In genomic region chr5:177111720-177112394, GRCh38 we compare ENCODE assay signal across 1 cellular context.
A peak's percentile ranks its signal among the peaks of the same experiment; 100 is the strongest.
TF ChIP-seq lines count a peak whose summit lies in the region.

No MANE protein-coding gene starts in this region.

TF ChIP-seq in GM12878, 131 proteins besides CTCF, POLR2A, EP300 and RAD21 (continues in another document):
- no peak for TF ChIP-seq HDAC6 (IDR thresholded peaks at IDR 0.05; ENCODE audit: unreplicated experiment)
- no peak for TF ChIP-seq NKRF (conservative IDR thresholded peaks at IDR 0.05)
- no peak for TF ChIP-seq TAF1 (IDR thresholded peaks at IDR 0.05; ENCODE audit: borderline replicate concordance, low read depth, low read length)
- TF ChIP-seq POU2F2 (IDR thresholded peaks at IDR 0.05; ENCODE audit: borderline replicate concordance, low read depth, low read length) = no peak
- no peak for TF ChIP-seq WRNIP1 (IDR thresholded peaks at IDR 0.05; ENCODE audit: borderline replicate concordance, low read depth, low read length)
- no peak for TF ChIP-seq SMAD1 (IDR thresholded peaks at IDR 0.05; ENCODE audit: low read depth, partially characterized antibody)
- no peak for TF ChIP-seq BCL3 (IDR thresholded peaks at IDR 0.05; ENCODE audit: borderline replicate concordance, insufficient read depth, low read depth, low read length, poor library complexity, severe bottlenecking)
- no peak for TF ChIP-seq ETV6 (conservative IDR thresholded peaks at IDR 0.05 in 1 of 2, IDR thresholded peaks at IDR 0.05 in 1 of 2; ENCODE audit: borderline replicate concordance in 1 of 2, low read depth in 1 of 2)
- TF ChIP-seq RELA (IDR thresholded peaks at IDR 0.05; ENCODE audit: borderline replicate concordance, partially characterized antibody) = peak; percentile 64
- TF ChIP-seq MXI1 (IDR thresholded peaks at IDR 0.05; ENCODE audit: low read depth, low read length) = no peak
- no peak for TF ChIP-seq POLR2AphosphoS2 (IDR thresholded peaks at IDR 0.05; ENCODE audit: low read depth, low read length)
- TF ChIP-seq ASH2L (IDR thresholded peaks at IDR 0.05; ENCODE audit: borderline replicate concordance, low read depth) = no peak
- TF ChIP-seq GATAD2B (conservative IDR thresholded peaks at IDR 0.05; ENCODE audit: low read depth) = peak; percentile 45; the same call in 1 of the 2 replicates
- TF ChIP-seq PKNOX1 (IDR thresholded peaks at IDR 0.05) = no peak
- no peak for TF ChIP-seq KDM1A (IDR thresholded peaks at IDR 0.05; ENCODE audit: borderline replicate concordance)
- no peak for TF ChIP-seq EED (IDR thresholded peaks at IDR 0.05; ENCODE audit: low read depth)
- TF ChIP-seq ZNF592 (IDR thresholded peaks at IDR 0.05) = no peak
- TF ChIP-seq PRDM15 (CRISPR knock-in tag; IDR thresholded peaks at IDR 0.05) = no peak
- no peak for TF ChIP-seq RELB (IDR thresholded peaks at IDR 0.05; ENCODE audit: low read depth)
- TF ChIP-seq SIN3A (IDR thresholded peaks at IDR 0.05; ENCODE audit: low read depth, low read length) = no peak
- TF ChIP-seq SUZ12 (IDR thresholded peaks at IDR 0.05; ENCODE audit: unreplicated experiment) = no peak
- no peak for TF ChIP-seq MYC (IDR thresholded peaks at IDR 0.05; ENCODE audit: insufficient read depth, insufficient read length, insufficient replicate concordance, low read length, severe bottlenecking)
- 0 out of 2 replicates have a peak, but pooled peaks have one; percentile 14 for TF ChIP-seq IRF3 (IDR thresholded peaks at IDR 0.05)
- TF ChIP-seq MEF2B (IDR thresholded peaks at IDR 0.05; ENCODE audit: partially characterized antibody, poor library complexity, severe bottlenecking) = no peak
- TF ChIP-seq IKZF2 (IDR thresholded peaks at IDR 0.05) = no peak
- no peak for TF ChIP-seq NFXL1 (IDR thresholded peaks at IDR 0.05; ENCODE audit: borderline replicate concordance)
- 0 out of 2 replicates have a peak, but pooled peaks have one; percentile 37 for TF ChIP-seq RB1 (IDR thresholded peaks at IDR 0.05; ENCODE audit: borderline replicate concordance)
- 0 out of 2 replicates have a peak, but pooled peaks have one; percentile 25 for TF ChIP-seq HDGF (IDR thresholded peaks at IDR 0.05)
- TF ChIP-seq TARDBP (IDR thresholded peaks at IDR 0.05; ENCODE audit: borderline replicate concordance) = no peak
- no peak for TF ChIP-seq BMI1 (IDR thresholded peaks at IDR 0.05; ENCODE audit: borderline replicate concordance)
- TF ChIP-seq E2F4 (IDR thresholded peaks at IDR 0.05; ENCODE audit: low read depth, low read length) = no peak
- TF ChIP-seq STAT1 (conservative IDR thresholded peaks at IDR 0.05) = no peak
- TF ChIP-seq FOXK2 (IDR thresholded peaks at IDR 0.05) = no peak
- no peak for TF ChIP-seq MYB (IDR thresholded peaks at IDR 0.05; ENCODE audit: borderline replicate concordance, low read depth, low read length)
- no peak for TF ChIP-seq ZNF622 (IDR thresholded peaks at IDR 0.05)
- no peak for TF ChIP-seq E2F8 (IDR thresholded peaks at IDR 0.05; ENCODE audit: low read depth, partially characterized antibody)
- no peak for TF ChIP-seq ZZZ3 (IDR thresholded peaks at IDR 0.05; ENCODE audit: control insufficient read depth, insufficient read length, low read depth)
- no peak for TF ChIP-seq MEF2A (IDR thresholded peaks at IDR 0.05; ENCODE audit: insufficient read depth, low read depth, low read length)
- no peak for TF ChIP-seq TCF12 (IDR thresholded peaks at IDR 0.05; ENCODE audit: low read depth, low read length)
- TF ChIP-seq ESRRA (IDR thresholded peaks at IDR 0.05; ENCODE audit: low read length) = no peak
- TF ChIP-seq SMARCA5 (IDR thresholded peaks at IDR 0.05) = 0 out of 2 replicates have a peak, but pooled peaks have one; percentile 49
- no peak for TF ChIP-seq JUND (IDR thresholded peaks at IDR 0.05; ENCODE audit: low read depth, low read length)
